Comparison of ENCODE assay signal across 8 cellular contexts in the genomic region with DNA sequence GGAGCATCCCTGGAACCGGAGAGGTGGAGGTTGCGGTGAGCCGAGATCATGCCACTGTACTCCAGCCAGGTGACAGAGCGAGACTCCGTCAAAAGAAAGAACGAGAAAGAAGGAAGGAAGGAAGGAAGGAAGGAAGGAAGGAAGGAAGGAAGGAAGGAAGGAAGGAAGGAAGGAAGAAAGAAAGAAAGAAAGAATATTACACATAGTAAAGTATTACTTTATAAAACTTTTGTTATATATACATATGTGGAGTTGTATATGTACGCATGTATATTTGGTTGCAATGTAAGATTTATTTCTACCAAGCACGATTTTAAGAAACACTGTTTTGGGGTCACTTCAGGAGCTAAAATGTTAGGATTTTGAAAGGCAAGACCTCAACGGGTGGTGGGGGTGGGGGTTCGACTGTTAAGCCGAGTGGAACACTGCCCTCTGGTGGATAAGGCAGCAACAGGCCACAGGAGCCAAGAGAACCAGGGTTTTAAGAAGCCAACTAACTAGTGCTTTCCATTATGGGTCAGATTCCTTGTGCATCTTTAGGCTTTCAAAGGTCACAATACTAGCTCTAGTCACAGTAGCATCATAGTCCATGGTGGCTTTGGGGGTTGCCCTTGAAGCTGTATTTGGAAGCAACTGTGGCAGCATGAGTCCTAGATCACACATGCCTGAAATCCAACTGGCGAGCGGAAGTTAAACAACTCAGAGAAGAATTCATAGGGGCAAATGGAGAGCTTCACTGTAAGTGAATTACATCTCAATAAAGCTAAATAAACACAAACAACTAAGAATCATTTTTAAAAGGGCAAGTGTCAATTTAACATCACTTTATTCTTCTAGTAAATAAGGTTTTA. TPM values are rescaled to one million over a fixed set of nuclear protein-coding genes. Genes with fewer than 3 reads are reported as not detected.
DNase-seq lines count a peak whose midpoint lies in the region; TF ChIP-seq lines count a peak whose summit lies in the region.

No MANE protein-coding gene starts in this region.

- H3K4me2 ChIP-seq in neuronal stem cell (ENCODE audit: insufficient read depth, low read length, poor library complexity, severe bottlenecking), result no peak overlapping the region

- no peak overlapping the region for H2BK12ac ChIP-seq in neuronal stem cell (ENCODE audit: low read length)

- TF ChIP-seq EP300 in transverse colon (IDR thresholded peaks at IDR 0.05; ENCODE audit: low read depth), result no peak

- H3K9me3 ChIP-seq in neuronal stem cell (replicated peaks in 1 of 2; ENCODE audit: control insufficient read depth in 2 of 2, insufficient read depth in 1 of 2, low read depth in 1 of 2, low read length in 2 of 2) (no peaks in the 10 kb centered on the region), transverse colon (no peaks in the 10 kb centered on the region)

- no peak overlapping the region for H3K9ac ChIP-seq in neuronal stem cell (ENCODE audit: low read depth, low read length, poor library complexity)

- no peak overlapping the region for H3K4ac ChIP-seq in neuronal stem cell (ENCODE audit: low read length)

- H2BK5ac ChIP-seq in neuronal stem cell (ENCODE audit: low read length), result no peak overlapping the region

- no peak overlapping the region for H3K4me3 ChIP-seq in fibroblast of pulmonary artery (replicated peaks; ENCODE audit: low read depth, low read length)
- no peak overlapping the region for H3K4me3 ChIP-seq in neuronal stem cell (ENCODE audit: low read length in 2 of 2)
- H3K4me3 ChIP-seq in transverse colon, result no peak overlapping the region

- H3K4me1 ChIP-seq in neuronal stem cell (ENCODE audit: control insufficient read depth in 2 of 2, insufficient read depth in 1 of 2, low read depth in 1 of 2, low read length in 2 of 2) (no peaks in the 10 kb centered on the region), transverse colon (peaks cover 0 to 6% (median 0%) of the 10 kb centered on the region in 4 donors)

- no peak overlapping the region for H4K8ac ChIP-seq in neuronal stem cell (ENCODE audit: low read depth, low read length)

- H4K91ac ChIP-seq in neuronal stem cell (ENCODE audit: low read depth, low read length, poor library complexity), result no peak overlapping the region

- WGBS in neuronal stem cell (ENCODE audit: extremely low coverage in 2 of 2, insufficient read length in 2 of 2, insufficient replicate concordance in 1 of 2), 2 donors, result no CpG with 5 or more reads among the region's 13 CpGs
- WGBS in transverse colon (ENCODE audit: low coverage in 1 of 2), 2 donors, result 41 to 66% methylated on average over 7 to 13 of the region's 13 CpGs

- no peak overlapping the region for H3K18ac ChIP-seq in neuronal stem cell (ENCODE audit: low read length)

- H2AFZ ChIP-seq in neuronal stem cell (ENCODE audit: low read length), result no peak overlapping the region

- DNase-seq in DMS 273 (lab: John Stamatoyannopoulos, UW; ENCODE audit: unreplicated experiment) (peak; percentile 76), DMS 273 treated with DMSO at 0.1 percent for 48 hours (lab: John Stamatoyannopoulos, UW) (no peak), HS-5 (ENCODE audit: low read depth) (peak; percentile 26), RKO (ENCODE audit: low spot score) (peak; percentile 71), fibroblast of pulmonary artery (ENCODE audit: low read depth) (peak; percentile 81), neuronal stem cell (ENCODE audit: low spot score) (peak; percentile 56), transverse colon (peak; percentile 48)
- DNase-seq in activated T-helper 1 cell treated with anti-CD3 and anti-CD28 coated beads, Interleukin-2, amount 50 U/mL, for 16 hours (ENCODE audit: low read depth in 1 of 2, low spot score in 1 of 2), result peak; percentile 38 to 47

- no peak overlapping the region for H2BK15ac ChIP-seq in neuronal stem cell (ENCODE audit: low read length)

- no peaks in the 10 kb centered on the region for H3K79me1 ChIP-seq in neuronal stem cell (ENCODE audit: low read depth, low read length)

- H3K27ac ChIP-seq in neuronal stem cell (replicated peaks; ENCODE audit: low read length) (no peak overlapping the region), transverse colon (no peak overlapping the region)

- in situ Hi-C loops in transverse colon (cut with MboI; ENCODE audit: low pct_ligation_motif_present in 1 of 4, low pct_unique_long_range_greater_than_20kb in 1 of 4, low sequenced_read_pairs in 3 of 4), result loop anchor here in 2 of 4 donors (5.0 kb wide), 1 partner anchor 122 kb away; the partner anchor contains the start of gene CCR4 (in 2 of the 2)

- no peak overlapping the region for H3K23ac ChIP-seq in neuronal stem cell (ENCODE audit: low read depth, low read length, poor library complexity)

- no peak for TF ChIP-seq POLR2A in transverse colon (IDR thresholded peaks at IDR 0.05)

- H2AK5ac ChIP-seq in neuronal stem cell (ENCODE audit: low read depth, low read length), result no peak overlapping the region

- H3K27me3 ChIP-seq in neuronal stem cell (ENCODE audit: control insufficient read depth in 3 of 3, insufficient read depth in 3 of 3, low read depth in 1 of 3, low read length in 3 of 3), result no peaks in the 10 kb centered on the region
- H3K27me3 ChIP-seq in transverse colon, result no peaks in the 10 kb centered on the region

- intact Hi-C loops in transverse colon (cut with DNase I; ENCODE audit: low total_unique reads), result no loop called here

- H2BK120ac ChIP-seq in neuronal stem cell (ENCODE audit: low read depth, low read length), result no peak overlapping the region

- peak; percentile 99 for TF ChIP-seq CTCF in fibroblast of pulmonary artery (IDR thresholded peaks at IDR 0.05; ENCODE audit: low read length, missing control alignments)
- peak; percentile 74 to 89 (median 83) for TF ChIP-seq CTCF in transverse colon (IDR thresholded peaks at IDR 0.05)

- H3K36me3 ChIP-seq in neuronal stem cell (replicated peaks in 1 of 2; ENCODE audit: control insufficient read depth in 2 of 2, insufficient read depth in 2 of 2, low read length in 2 of 2), result no peaks in the 10 kb centered on the region
- H3K36me3 ChIP-seq in transverse colon, result peaks cover 0 to 16% (median 0%) of the 10 kb centered on the region in 4 donors

- H3K14ac ChIP-seq in neuronal stem cell (ENCODE audit: low read length), result no peak overlapping the region

RNA-seq across cellular contexts. Expression of gene GLB1, which starts 22.5 kb away (rescaled TPM):
- 28.9 TPM for polyA plus RNA-seq in neuronal stem cell (2013, experiment 1 of 2)
- 29.5 TPM for polyA plus RNA-seq in neuronal stem cell (2013, experiment 2 of 2)
- total RNA-seq in transverse colon, result 100 to 1,000 TPM in 1 of 4 donors, 10 to 100 TPM in 3; 24.5 to 105 (median 78.7) TPM

RNA-seq across cellular contexts. Expression of gene TMPPE, which starts 22.5 kb away (rescaled TPM):
- polyA plus RNA-seq in neuronal stem cell (2013, experiment 1 of 2), result 0.84 TPM
- 0.84 TPM for polyA plus RNA-seq in neuronal stem cell (2013, experiment 2 of 2)
- total RNA-seq in transverse colon, result 10 to 100 TPM in 3 of 4 donors, 1 to 10 TPM in 1; 5.0 to 19.5 (median 16.0) TPM

RNA-seq across cellular contexts. Expression of gene CRTAP, which starts 39.4 kb away (rescaled TPM):
- polyA plus RNA-seq in neuronal stem cell (2013, experiment 1 of 2), result 116 TPM
- 119 TPM for polyA plus RNA-seq in neuronal stem cell (2013, experiment 2 of 2)
- 100 to 1,000 TPM in 1 of 4 donors, 10 to 100 TPM in 3; 71.1 to 138 (median 88.8) TPM for total RNA-seq in transverse colon
